30 cellular contexts compared by ENCODE assay signal in the genomic region with DNA sequence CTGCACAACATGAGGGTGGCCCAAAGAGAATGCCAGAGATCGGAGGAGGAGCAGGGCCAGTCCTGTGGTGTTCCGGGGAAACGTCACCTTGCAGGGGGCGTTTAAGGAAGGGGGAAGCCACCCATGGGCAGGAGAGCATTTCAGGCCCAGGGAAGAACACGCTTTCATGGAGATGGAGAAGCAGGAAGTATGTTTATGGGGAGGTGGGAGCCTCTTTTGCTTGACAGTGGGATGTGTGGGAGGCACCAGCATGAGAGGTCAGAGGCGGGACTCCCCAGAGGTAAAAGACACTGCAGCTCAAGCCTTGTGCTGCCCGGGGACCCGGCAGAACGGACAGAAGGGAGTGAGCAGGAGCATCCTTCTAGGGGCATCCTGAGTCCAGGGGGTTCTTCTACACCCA. TPM values are rescaled to one million over a fixed set of nuclear protein-coding genes. Genes with fewer than 3 reads are reported as not detected.
"Had no signal": no experiment of that assay in that cellular context is flagged by ENCODE, and none has a peak within 500 bp of the region (broad histone marks: within the 10 kb centered on the region; RNA-seq: fewer than 3 reads in every experiment).

No MANE protein-coding gene starts in this region.

- H3K36me3 Mint-ChIP-seq: immature natural killer cell; mesothelial cell of epicardium; naive B cell; stimulated activated memory B cell treated with anti-CD40 and anti-IgM and Interleukin-4, amounts not matched to agents 10 μg/mL and 1 μg/mL and 100 μg/mL, for 72 hours; type B pancreatic cell had no signal

- H3K9ac ChIP-seq: parathyroid adenoma had no signal

- H3K27ac Mint-ChIP-seq: effector memory CD8-positive, alpha-beta T cell; immature natural killer cell; mesothelial cell of epicardium; naive B cell; nephron; progenitor cell of endocrine pancreas; stimulated activated memory B cell treated with anti-CD40 and anti-IgM and Interleukin-4, amounts not matched to agents 10 μg/mL and 1 μg/mL and 100 μg/mL, for 72 hours; type B pancreatic cell had no signal

- H3K9me3 ChIP-seq: esophagus squamous epithelium, mucosa of descending colon, testis, tibial artery had no signal

- H3K9me3 Mint-ChIP-seq: effector memory CD8-positive, alpha-beta T cell; immature natural killer cell; mesothelial cell of epicardium; naive B cell; stimulated activated memory B cell treated with anti-CD40 and anti-IgM and Interleukin-4, amounts not matched to agents 10 μg/mL and 1 μg/mL and 100 μg/mL, for 72 hours; type B pancreatic cell had no signal

- H3K27me3 ChIP-seq: testis had no signal

- H3K36me3 ChIP-seq: esophagus squamous epithelium, tibial artery had no signal

- H3K4me3 ChIP-seq: esophagus squamous epithelium, mucosa of descending colon, testis, tibial artery had no signal

- H3K27ac ChIP-seq: esophagus squamous epithelium, parathyroid adenoma, testis, tibial artery had no signal

- H3K4me3 Mint-ChIP-seq: effector memory CD8-positive, alpha-beta T cell; immature natural killer cell; mesothelial cell of epicardium; naive B cell; stimulated activated memory B cell treated with anti-CD40 and anti-IgM and Interleukin-4, amounts not matched to agents 10 μg/mL and 1 μg/mL and 100 μg/mL, for 72 hours; type B pancreatic cell had no signal

- ATAC-seq: effector memory CD8-positive, alpha-beta T cell; left lobe of liver; mucosa of descending colon; sciatic nerve; stimulated activated memory B cell treated with anti-CD40 and anti-IgM and Interleukin-4, amounts not matched to agents 10 μg/mL and 1 μg/mL and 100 μg/mL, for 72 hours; stimulated activated naive CD8-positive, alpha-beta T cell treated with anti-CD3 and anti-CD28 coated beads, Interleukin-15, Interleukin-2, amounts not matched to agents 100 U/mL and 50 U/mL, for 24 hours had no signal

- DNase-seq: cortex of kidney; effector memory CD8-positive, alpha-beta T cell; esophagus squamous epithelium; foreskin melanocyte; hypothalamus; immature natural killer cell; islet precursor cell; kidney glomerular epithelial cell; mesenchymal stem cell; mucosa of descending colon; naive B cell; stimulated activated CD4-positive, alpha-beta T cell treated with anti-CD3 and anti-CD28 coated beads, Interleukin-2, amount 100 ng/mL, for 24 hours; stimulated activated CD4-positive, alpha-beta T cell treated with anti-CD3 and anti-CD28 coated beads, Interleukin-4, amount 100 ng/mL, for 24 hours; stimulated activated naive CD8-positive, alpha-beta T cell treated with anti-CD3 and anti-CD28 coated beads, Interleukin-15, Interleukin-2, amounts not matched to agents 100 U/mL and 50 U/mL, for 24 hours; substantia nigra; testis; tibial artery had no signal

RNA-seq across cellular contexts. Expression of a gene that starts 1.3 kb away (rescaled TPM):
- total RNA-seq: dermis microvascular lymphatic vessel endothelial cell, esophagus squamous epithelium, left lobe of liver, lower leg skin, lung microvascular endothelial cell, mucosa of descending colon, osteoblast, sciatic nerve, urinary bladder had no signal
- polyA plus RNA-seq: immature natural killer cell, urinary bladder had no signal
